10 cellular contexts compared by ENCODE assay signal in genomic region chr20:31606678-31606927, GRCh38. TPM values are rescaled to one million over a fixed set of nuclear protein-coding genes. Genes with fewer than 3 reads are reported as not detected.
A peak's percentile ranks its signal among the peaks of the same experiment; 100 is the strongest.
DNase-seq lines count a peak whose midpoint lies in the region; ATAC-seq and TF ChIP-seq lines count a peak whose summit lies in the region.
"Had no signal": no experiment of that assay in that cellular context is flagged by ENCODE, and none has a peak within 500 bp of the region (broad histone marks: within the 10 kb centered on the region; RNA-seq: fewer than 3 reads in every experiment).

No MANE protein-coding gene starts in this region.

- peak; percentile 73 for DNase-seq in H9
- DNase-seq in activated CD4-positive, alpha-beta memory T cell treated with anti-CD3 and anti-CD28 coated beads, Interleukin-2, amount 10 ng/mL, durations not matched to agents 7 days and 5 days: no peak
- DNase-seq in right cardiac atrium: no peak
- no peak for DNase-seq in amygdala (lab: John Stamatoyannopoulos, UW)
- no peak for DNase-seq in HuH-7.5 (ENCODE audit: low spot score)
- DNase-seq: amniotic stem cell, NCI-H1436 treated with DMSO at 0.1 percent for 48 hours had no signal

- no peak overlapping the region for H2AK5ac ChIP-seq in H9 (ENCODE audit: insufficient read length, low read length)

- H3K14ac ChIP-seq in H9 (ENCODE audit: insufficient read depth, low read length): peak overlapping the region; percentile 25; the same call in 1 of the 2 replicates

- H3K4me2 ChIP-seq in H9 (ENCODE audit: insufficient read depth, insufficient read length, low read length): peak overlapping the region; percentile 57
- peak overlapping the region; percentile 88 for H3K4me2 ChIP-seq in skeletal muscle satellite cell (ENCODE audit: low read length)

- TF ChIP-seq CTCF in H9 (conservative IDR thresholded peaks at IDR 0.05): no peak

- no peak overlapping the region for H2BK12ac ChIP-seq in H9 (ENCODE audit: insufficient read length, low read depth, low read length)

- H3K9me3 ChIP-seq in H9 (ENCODE audit: control insufficient read depth, low read depth, low read length) (no peaks in the 10 kb centered on the region), right cardiac atrium (ENCODE audit: control insufficient read depth, low read length) (no peaks in the 10 kb centered on the region), skeletal muscle satellite cell (replicated peaks; ENCODE audit: low read length) (no peaks in the 10 kb centered on the region)

- H2AFZ ChIP-seq in H9 (ENCODE audit: low read length): no peak overlapping the region

- no peak overlapping the region for H2BK20ac ChIP-seq in H9 (ENCODE audit: low read depth, low read length, poor library complexity, severe bottlenecking)

- H3K4me1 ChIP-seq in H9 (ENCODE audit: insufficient read depth, low read length): peaks cover 5% of the 10 kb centered on the region; the same call in 1 of the 2 replicates
- no peaks in the 10 kb centered on the region for H3K4me1 ChIP-seq in right cardiac atrium (ENCODE audit: control insufficient read depth, insufficient read depth, low read length)
- peaks cover 46% of the 10 kb centered on the region for H3K4me1 ChIP-seq in skeletal muscle satellite cell (ENCODE audit: control insufficient read depth, insufficient read depth, low read length)

- H2BK5ac ChIP-seq in H9 (ENCODE audit: insufficient read length, low read length): no peak overlapping the region

- no peak overlapping the region for H4K8ac ChIP-seq in H9 (replicated peaks; ENCODE audit: insufficient read length, low read depth, low read length)

- no peak overlapping the region for H3K4ac ChIP-seq in H9 (ENCODE audit: low read depth, low read length)

- H4K91ac ChIP-seq in H9 (ENCODE audit: insufficient read length, low read depth, low read length): no peak overlapping the region

- peaks cover 38 to 51% of the 10 kb centered on the region in 2 experiments for H3K4me1 Mint-ChIP-seq in H9
- H3K4me1 Mint-ChIP-seq in activated CD4-positive, alpha-beta memory T cell treated with anti-CD3 and anti-CD28 coated beads, Interleukin-2, amount 10 ng/mL, durations not matched to agents 7 days and 5 days: peaks cover 36% of the 10 kb centered on the region

- no peak overlapping the region for H2BK15ac ChIP-seq in H9 (ENCODE audit: low read depth, low read length)

- H3K27ac Mint-ChIP-seq in H9: peak overlapping the region; percentile 97 to 100 (median 98)
- no peak overlapping the region for H3K27ac Mint-ChIP-seq in activated CD4-positive, alpha-beta memory T cell treated with anti-CD3 and anti-CD28 coated beads, Interleukin-2, amount 10 ng/mL, durations not matched to agents 7 days and 5 days

- no peaks in the 10 kb centered on the region for H4K20me1 ChIP-seq in H9 (ENCODE audit: control insufficient read depth, insufficient read depth, insufficient read length)

- H3K79me1 ChIP-seq in H9 (ENCODE audit: insufficient read depth, low read depth, low read length, poor library complexity, severe bottlenecking): no peaks in the 10 kb centered on the region

- H3K56ac ChIP-seq in H9 (ENCODE audit: insufficient read length, low read depth, low read length): no peak overlapping the region

- intact Hi-C loops in right cardiac atrium (cut with DNase I): no loop called here

- CTCF ChIA-PET in activated CD4-positive, alpha-beta memory T cell treated with anti-CD3 and anti-CD28 coated beads, Interleukin-2, amount 10 ng/mL, durations not matched to agents 7 days and 5 days (lab: Charles Lee): interaction anchor here (13.3 to 14.6 kb wide), 2 partner anchors 36 to 51 kb away, joined by 430 to 523 read pairs; a partner anchor contains a TSS

- no CpG with 5 or more reads among the region's 1 CpG for WGBS in H9 (ENCODE audit: extremely low coverage, insufficient read length, low lambda C conversion rate)
- WGBS in right cardiac atrium: 51% methylated on average over 1 of the region's 1 CpG

- H4K5ac ChIP-seq in H9 (ENCODE audit: insufficient read length, low read depth, low read length): no peak overlapping the region

- peaks cover 2% of the 10 kb centered on the region for H3K27me3 Mint-ChIP-seq in H9 (ENCODE audit: low read depth)
- peaks cover 54% of the 10 kb centered on the region for H3K27me3 Mint-ChIP-seq in activated CD4-positive, alpha-beta memory T cell treated with anti-CD3 and anti-CD28 coated beads, Interleukin-2, amount 10 ng/mL, durations not matched to agents 7 days and 5 days

- ATAC-seq in right cardiac atrium (no peak), HG02973 (IDR thresholded peaks at IDR 0.05; ENCODE audit: unreplicated experiment) (no peak), HG02852 (IDR thresholded peaks at IDR 0.05; ENCODE audit: unreplicated experiment) (no peak)

- H3K36me3 Mint-ChIP-seq in H9 (ENCODE audit: insufficient read depth in 1 of 3, low read depth in 3 of 3): peaks cover 6 to 22% (median 18%) of the 10 kb centered on the region in 3 experiments
- no peaks in the 10 kb centered on the region for H3K36me3 Mint-ChIP-seq in activated CD4-positive, alpha-beta memory T cell treated with anti-CD3 and anti-CD28 coated beads, Interleukin-2, amount 10 ng/mL, durations not matched to agents 7 days and 5 days (ENCODE audit: low read depth)

- H3K23ac ChIP-seq in H9 (ENCODE audit: insufficient read length, low read depth, low read length): no peak overlapping the region

- H3K23me2 ChIP-seq in H9 (ENCODE audit: insufficient read length, low read depth, low read length, poor library complexity, severe bottlenecking): peaks cover 17% of the 10 kb centered on the region

- H3K18ac ChIP-seq in H9 (ENCODE audit: insufficient read length, low read depth, low read length): peak overlapping the region; percentile 2

- peaks cover 4% of the 10 kb centered on the region; the same call in 1 of the 2 replicates for H3K79me2 ChIP-seq in H9 (ENCODE audit: insufficient read depth, low read length)

- no peak overlapping the region for H3K27ac ChIP-seq in H9 (ENCODE audit: insufficient read length, low read depth, low read length)
- peak overlapping the region; percentile 95 for H3K27ac ChIP-seq in right cardiac atrium (ENCODE audit: low read length)

- no peak overlapping the region for H2BK120ac ChIP-seq in H9 (ENCODE audit: low read depth, low read length, poor library complexity, severe bottlenecking)

- H3K9ac ChIP-seq in H9 (ENCODE audit: extremely low read depth, insufficient read length, low read length) (no peak overlapping the region), skeletal muscle satellite cell (ENCODE audit: low read depth, low read length) (peak overlapping the region; percentile 98)

- POLR2A ChIA-PET in activated CD4-positive, alpha-beta memory T cell treated with anti-CD3 and anti-CD28 coated beads, Interleukin-2, amount 10 ng/mL, durations not matched to agents 7 days and 5 days (lab: Charles Lee): interaction anchor here (1.7 kb wide), 1 partner anchor 33 kb away, joined by 10 read pairs; no protein-coding TSS in a partner anchor

- peaks cover 19% of the 10 kb centered on the region for H3K36me3 ChIP-seq in skeletal muscle satellite cell (ENCODE audit: insufficient read depth, low read length)

- peaks cover 3% of the 10 kb centered on the region in 2 experiments; a peak in 2 of 5 replicates for H3K9me3 Mint-ChIP-seq in H9
- no peaks in the 10 kb centered on the region for H3K9me3 Mint-ChIP-seq in activated CD4-positive, alpha-beta memory T cell treated with anti-CD3 and anti-CD28 coated beads, Interleukin-2, amount 10 ng/mL, durations not matched to agents 7 days and 5 days

- no peak overlapping the region for H3T11ph ChIP-seq in H9 (ENCODE audit: low read length)

- H3K4me3 Mint-ChIP-seq in H9: peak overlapping the region; percentile 93 to 97
- H3K4me3 Mint-ChIP-seq in activated CD4-positive, alpha-beta memory T cell treated with anti-CD3 and anti-CD28 coated beads, Interleukin-2, amount 10 ng/mL, durations not matched to agents 7 days and 5 days: peak overlapping the region; percentile 88

- H3K4me3 ChIP-seq in right cardiac atrium (ENCODE audit: low read length): peak overlapping the region; percentile 64
- H3K4me3 ChIP-seq in skeletal muscle satellite cell (ENCODE audit: low read length): peak overlapping the region; percentile 96

- H3K27me3 ChIP-seq in H9 (ENCODE audit: insufficient read depth, low read length) (no peaks in the 10 kb centered on the region), right cardiac atrium (ENCODE audit: control insufficient read depth, insufficient read depth) (no peaks in the 10 kb centered on the region), skeletal muscle satellite cell (ENCODE audit: control insufficient read depth, insufficient read depth, low read length) (no peaks in the 10 kb centered on the region)

RNA-seq across cellular contexts. Expression of gene ID1, which starts 1.5 kb away (rescaled TPM):
- total RNA-seq in H9 (2021) (355 and 360 TPM in 2 replicates), right cardiac atrium (100 to 1,000 TPM; 122 to 188 (median 134) TPM)
- total RNA-seq in activated CD4-positive, alpha-beta memory T cell treated with anti-CD3 and anti-CD28 coated beads, Interleukin-2, amount 10 ng/mL, durations not matched to agents 7 days and 5 days: under 1 TPM; 0.48 to 0.58 TPM
- 273 TPM for polyA plus RNA-seq in right cardiac atrium
- 159 and 207 TPM in 2 replicates for total RNA-seq in skeletal muscle satellite cell (2012; rRNA removed)

RNA-seq across cellular contexts. Expression of gene COX4I2, which starts 31.1 kb away (rescaled TPM):
- total RNA-seq in H9 (2021): not detected in 2 replicates
- not detected for total RNA-seq in activated CD4-positive, alpha-beta memory T cell treated with anti-CD3 and anti-CD28 coated beads, Interleukin-2, amount 10 ng/mL, durations not matched to agents 7 days and 5 days
- 10 to 100 TPM in 1 of 4 donors, 1 to 10 TPM in 3; 3.1 to 13.2 (median 9.0) TPM for total RNA-seq in right cardiac atrium
- 29.5 TPM for polyA plus RNA-seq in right cardiac atrium
- 0.44 and 0.76 TPM in 2 replicates for total RNA-seq in skeletal muscle satellite cell (2012; rRNA removed)

Comparison
In these comparisons a context has a peak if more than half of its experiments do, and no peak if none do; other contexts are left out.
1. RNA of gene ID1, which starts 1.5 kb away (total RNA-seq): 355 to 360 TPM in H9 and 122 to 188 TPM in right cardiac atrium; 0.48 to 0.58 TPM in activated CD4-positive, alpha-beta memory T cell treated with anti-CD3 and anti-CD28 coated beads, Interleukin-2, amount 10 ng/mL, durations not matched to agents 7 days and 5 days; every median in the first group is over 10 times any median in the second.